In genomic region chr1:70353641-70354331, GRCh38 we compare ENCODE assay signal across 8 cellular contexts. TPM values are rescaled to one million over a fixed set of nuclear protein-coding genes. Genes with fewer than 3 reads are reported as not detected.
DNase-seq lines count a peak whose midpoint lies in the region; ATAC-seq, FAIRE-seq and TF ChIP-seq lines count a peak whose summit lies in the region.

No MANE protein-coding gene starts in this region.

- H3K36me3 Mint-ChIP-seq in activated naive CD4-positive, alpha-beta T cell treated with anti-CD3 and anti-CD28 coated beads for 36 hours (ENCODE audit: low read depth), result peaks cover 16% of the 10 kb centered on the region

- intact Hi-C loops in activated naive CD4-positive, alpha-beta T cell treated with anti-CD3 and anti-CD28 coated beads for 36 hours (cut with micrococcal nuclease), result loop anchor here (1.0 to 2.0 kb wide), 5 partner anchors 58 to 728 kb away; partner anchors contain the start of genes CTH, LRRC40, SRSF11 and ZRANB2
- intact Hi-C loops in left cardiac atrium (cut with DNase I) (no loop called here), psoas muscle (cut with DNase I) (loop anchor here in 1 of 2 donors (1.0 kb wide), 2 partner anchors 59 to 132 kb away; partner anchors contain the start of gene SRSF11)

- H3K27ac Mint-ChIP-seq in activated naive CD4-positive, alpha-beta T cell treated with anti-CD3 and anti-CD28 coated beads for 36 hours, result peak overlapping the region; percentile 99

- H3K27me3 Mint-ChIP-seq in activated naive CD4-positive, alpha-beta T cell treated with anti-CD3 and anti-CD28 coated beads for 36 hours (ENCODE audit: low read depth), result no peaks in the 10 kb centered on the region

- no peaks in the 10 kb centered on the region for H3K36me3 ChIP-seq in psoas muscle (ENCODE audit: insufficient read depth in 1 of 2, low read depth in 1 of 2)

- peak; percentile 29 for ATAC-seq in HG02798 (IDR thresholded peaks at IDR 0.05; ENCODE audit: poor library complexity, unreplicated experiment)
- peak; percentile 18 to 53 for ATAC-seq in left cardiac atrium
- peak; percentile 12 to 59 (median 53) for ATAC-seq in psoas muscle

- DNase-seq in GM12891 (ENCODE audit: insufficient read length, low spot score), result peak; percentile 23
- peak; percentile 16 for DNase-seq in NCI-H345 treated with DMSO at 0.1 percent for 48 hours (lab: John Stamatoyannopoulos, UW; ENCODE audit: unreplicated experiment)
- DNase-seq in activated naive CD4-positive, alpha-beta T cell treated with anti-CD3 and anti-CD28 coated beads for 36 hours, result peak; percentile 49
- no peak for DNase-seq in left cardiac atrium
- DNase-seq in psoas muscle, result no peak
- no peak for DNase-seq in NCI-H1436 treated with DMSO at 0.1 percent for 48 hours (lab: John Stamatoyannopoulos, UW)

- H3K9me3 Mint-ChIP-seq in activated naive CD4-positive, alpha-beta T cell treated with anti-CD3 and anti-CD28 coated beads for 36 hours, result no peaks in the 10 kb centered on the region

- no peak for TF ChIP-seq POLR2A in GM12891 (IDR thresholded peaks at IDR 0.05; ENCODE audit: low read depth, low read length)

- CTCF ChIA-PET in activated naive CD4-positive, alpha-beta T cell treated with anti-CD3 and anti-CD28 coated beads for 36 hours (lab: Charles Lee), result interaction anchor here (0.6 to 2.1 kb wide), 2 partner anchors 30 to 58 kb away, joined by 3 to 14 read pairs; partner anchors contain the start of gene CTH

- 0 to 1% (median 0%) methylated on average over 27 to 34 of the region's 34 CpGs for WGBS in psoas muscle, 3 donors

- no peak for TF ChIP-seq CTCF in 22Rv1 (IDR thresholded peaks at IDR 0.05)
- no peak for TF ChIP-seq CTCF in psoas muscle (IDR thresholded peaks at IDR 0.05)

- H3K4me1 Mint-ChIP-seq in activated naive CD4-positive, alpha-beta T cell treated with anti-CD3 and anti-CD28 coated beads for 36 hours (ENCODE audit: low read depth), result peaks cover 42% of the 10 kb centered on the region

- peak overlapping the region; percentile 78 for H3K4me3 ChIP-seq in psoas muscle

- no peaks in the 10 kb centered on the region for H3K9me3 ChIP-seq in psoas muscle

- H3K4me1 ChIP-seq in psoas muscle, result peaks cover 44% of the 10 kb centered on the region

- H3K4me3 Mint-ChIP-seq in activated naive CD4-positive, alpha-beta T cell treated with anti-CD3 and anti-CD28 coated beads for 36 hours, result peak overlapping the region; percentile 98

- H3K27ac ChIP-seq in 22Rv1 (peak overlapping the region; percentile 83), psoas muscle (peak overlapping the region; percentile 90)

- H3K27me3 ChIP-seq in psoas muscle (ENCODE audit: insufficient read depth in 3 of 3, low read length in 2 of 3), result no peaks in the 10 kb centered on the region

- peak; percentile 81 for FAIRE-seq in GM12891 (lab: Jason Lieb, UNC)

TF ChIP-seq in GM12891, 5 proteins besides CTCF, POLR2A, EP300 and RAD21:
- TF ChIP-seq PAX5 (IDR thresholded peaks at IDR 0.05; ENCODE audit: insufficient read depth, low read length, severe bottlenecking) (no peak), POU2F2 (IDR thresholded peaks at IDR 0.05; ENCODE audit: low read depth, low read length) (no peak), POLR2AphosphoS5 (IDR thresholded peaks at IDR 0.05; ENCODE audit: low read depth, low read length) (no peak), TAF1 (IDR thresholded peaks at IDR 0.05; ENCODE audit: low read depth, low read length) (no peak), SPI1 (IDR thresholded peaks at IDR 0.05; ENCODE audit: low read depth, low read length) (no peak)

RNA-seq across cellular contexts. Expression of gene ANKRD13C, which starts 0.7 kb away (rescaled TPM):
- 7.1 TPM for polyA plus RNA-seq in GM12891 (2012; ENCODE audit: low read depth, missing spikeins)
- 10 to 100 TPM in 1 of 2 experiments, 1 to 10 TPM in 1; 9.2 to 10.3 TPM for total RNA-seq in activated naive CD4-positive, alpha-beta T cell treated with anti-CD3 and anti-CD28 coated beads for 36 hours
- 10 to 100 TPM; 10.7 to 15.1 TPM for total RNA-seq in left cardiac atrium
- 10 to 100 TPM; 10.5 to 18.1 (median 11.7) TPM for total RNA-seq in psoas muscle
- polyA plus RNA-seq in psoas muscle, result 10 to 100 TPM in 1 of 3 donors, 1 to 10 TPM in 2; 5.9 to 12.6 (median 6.5) TPM

RNA-seq across cellular contexts. Expression of gene CTH, which starts 57.3 kb away (rescaled TPM):
- 7.8 TPM for polyA plus RNA-seq in GM12891 (2012; ENCODE audit: low read depth, missing spikeins)
- 10 to 100 TPM; 30.3 to 36.1 TPM for total RNA-seq in activated naive CD4-positive, alpha-beta T cell treated with anti-CD3 and anti-CD28 coated beads for 36 hours
- total RNA-seq in left cardiac atrium, result 1 to 10 TPM; 1.3 to 1.5 TPM
- 1 to 10 TPM in 2 of 4 donors, under 1 TPM in 2; 0.79 to 2.9 (median 1.5) TPM for total RNA-seq in psoas muscle
- polyA plus RNA-seq in psoas muscle, result 1 to 10 TPM in 2 of 3 donors, under 1 TPM in 1; 0.55 to 2.0 (median 1.5) TPM

Comparison
In these comparisons a context has a peak if more than half of its experiments do, and no peak if none do; other contexts are left out.
1. DNase-seq: peak in GM12891 (single experiment), NCI-H345 treated with DMSO at 0.1 percent for 48 hours (single experiment) and activated naive CD4-positive, alpha-beta T cell treated with anti-CD3 and anti-CD28 coated beads for 36 hours (single experiment); none in left cardiac atrium (single experiment), psoas muscle (0 of 2) and NCI-H1436 treated with DMSO at 0.1 percent for 48 hours (single experiment).
2. RNA of gene CTH, which starts 57.3 kb away (total RNA-seq): 30.3 to 36.1 TPM in activated naive CD4-positive, alpha-beta T cell treated with anti-CD3 and anti-CD28 coated beads for 36 hours; 0.79 to 2.9 TPM in psoas muscle and 1.3 to 1.5 TPM in left cardiac atrium; every median in the first group is over 4 times any median in the second.
3. Peak in every context shown above with its lines, with median percentiles within 50 percentile points of each other: ATAC-seq.